ENCODE assay signal across 15 cellular contexts in the genomic region with DNA sequence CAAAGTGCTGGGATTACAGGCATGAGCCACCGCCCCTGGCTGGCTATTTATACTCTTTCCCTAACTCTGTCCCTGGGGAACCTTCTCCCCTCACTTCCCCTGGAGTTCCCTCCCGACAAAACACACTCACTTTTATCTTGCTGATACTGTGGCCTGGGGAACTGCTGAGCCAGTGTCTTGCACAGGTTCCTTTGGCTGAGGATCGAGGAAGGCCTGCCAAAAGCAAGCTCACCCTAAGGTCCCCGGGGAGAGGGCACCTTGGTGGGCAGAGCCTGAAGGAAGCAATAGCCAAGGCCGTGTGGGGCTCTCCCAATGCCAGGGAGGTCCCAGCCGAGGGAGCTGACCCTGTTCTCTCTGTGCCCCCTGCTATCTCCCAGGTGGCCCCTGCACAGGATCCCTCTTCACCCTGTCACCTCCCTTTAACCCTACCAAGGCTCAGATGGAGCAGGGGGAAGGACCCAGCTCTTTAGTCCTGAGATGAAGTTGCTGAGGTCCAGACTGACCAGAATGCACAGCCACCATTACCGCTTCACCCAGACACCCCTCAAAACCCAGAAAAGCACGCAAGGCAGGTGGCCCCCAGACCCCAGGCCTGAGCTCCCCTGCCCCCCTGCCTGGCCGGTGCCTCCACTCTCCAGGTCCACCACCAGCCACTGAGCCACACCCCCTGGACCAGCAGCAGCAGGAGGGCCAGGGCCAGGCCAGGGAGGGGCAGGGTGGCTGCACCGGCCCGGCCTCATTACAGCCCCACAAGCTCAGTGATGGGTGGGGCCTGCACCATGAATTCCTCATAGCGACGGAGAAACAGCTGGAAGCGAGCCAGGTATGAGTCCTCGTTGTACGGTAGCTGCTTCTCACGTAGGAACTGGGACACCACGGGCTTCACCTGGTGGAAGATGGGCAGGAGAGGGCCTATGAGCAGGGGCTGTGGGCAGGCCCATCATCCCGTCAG. TPM values are rescaled to one million over a fixed set of nuclear protein-coding genes. Genes with fewer than 3 reads are reported as not detected.
DNase-seq lines count a peak whose midpoint lies in the region; ATAC-seq and TF ChIP-seq lines count a peak whose summit lies in the region.
"Had no signal": no experiment of that assay in that cellular context is flagged by ENCODE, and none has a peak within 500 bp of the region (broad histone marks: within the 10 kb centered on the region; RNA-seq: fewer than 3 reads in every experiment).

No MANE protein-coding gene starts in this region.

- ATAC-seq in stimulated activated naive B cell treated with anti-CD40 and anti-IgM and Interleukin-4, amounts not matched to agents 10 μg/mL and 1 μg/mL and 100 μg/mL, for 72 hours (replicated peaks), result no peak
- ATAC-seq in naive thymus-derived CD4-positive, alpha-beta T cell, result no peak
- ATAC-seq: A549 had no signal

- no peak overlapping the region for H3K4me3 ChIP-seq in fibroblast of villous mesenchyme (ENCODE audit: low read depth, low read length)
- H3K4me3 ChIP-seq in naive thymus-derived CD4-positive, alpha-beta T cell (ENCODE audit: low read length), result no peak overlapping the region
- H3K4me3 ChIP-seq: A549 had no signal

- H3K4me1 ChIP-seq in naive thymus-derived CD4-positive, alpha-beta T cell (ENCODE audit: control insufficient read depth in 2 of 2, insufficient read depth in 2 of 2, low read length in 2 of 2), result peaks cover 3 to 5% of the 10 kb centered on the region in 2 donors

- CTCF ChIA-PET in RWPE1 (lab: Yijun Ruan, JAX), result interaction anchor here (0.6 kb wide), 3 partner anchors 13 to 553 kb away, joined by 3 read pairs; no protein-coding TSS in a partner anchor
- CTCF ChIA-PET in naive thymus-derived CD4-positive, alpha-beta T cell (lab: Charles Lee), result interaction anchor here (0.5 to 0.6 kb wide), 2 partner anchors 21 to 215 kb away, joined by 3 to 4 read pairs; no protein-coding TSS in a partner anchor

- H3K36me3 Mint-ChIP-seq in stimulated activated naive B cell treated with anti-CD40 and anti-IgM and Interleukin-4, amounts not matched to agents 10 μg/mL and 1 μg/mL and 100 μg/mL, for 72 hours, result no peaks in the 10 kb centered on the region
- H3K36me3 Mint-ChIP-seq in naive thymus-derived CD4-positive, alpha-beta T cell, result no peaks in the 10 kb centered on the region
- no peaks in the 10 kb centered on the region for H3K36me3 Mint-ChIP-seq in endothelial cell (ENCODE audit: low read depth, unreplicated experiment)

- H3K27ac ChIP-seq in RWPE1, result peak overlapping the region; percentile 43
- H3K27ac ChIP-seq in naive thymus-derived CD4-positive, alpha-beta T cell (ENCODE audit: low read depth, low read length), result no peak overlapping the region
- H3K27ac ChIP-seq: A549 had no signal

- H3K27me3 ChIP-seq in naive thymus-derived CD4-positive, alpha-beta T cell (ENCODE audit: control insufficient read depth in 2 of 2, insufficient read depth in 2 of 2, low read length in 2 of 2), result no peaks in the 10 kb centered on the region

- TF ChIP-seq CTCF in RWPE1 (conservative IDR thresholded peaks at IDR 0.05; ENCODE audit: low read depth) (no peak), fibroblast of villous mesenchyme (IDR thresholded peaks at IDR 0.05; ENCODE audit: insufficient read depth, low read depth, low read length) (no peak), endothelial cell (IDR thresholded peaks at IDR 0.05; ENCODE audit: unreplicated experiment) (no peak)

- no peaks in the 10 kb centered on the region for H3K9me3 ChIP-seq in naive thymus-derived CD4-positive, alpha-beta T cell (ENCODE audit: control insufficient read depth in 2 of 3, low read length in 3 of 3)
- H3K9me3 ChIP-seq: A549 had no signal

- no peak overlapping the region for H3K4me3 Mint-ChIP-seq in stimulated activated naive B cell treated with anti-CD40 and anti-IgM and Interleukin-4, amounts not matched to agents 10 μg/mL and 1 μg/mL and 100 μg/mL, for 72 hours
- no peak overlapping the region for H3K4me3 Mint-ChIP-seq in naive thymus-derived CD4-positive, alpha-beta T cell
- no peak overlapping the region for H3K4me3 Mint-ChIP-seq in endothelial cell (ENCODE audit: unreplicated experiment)

- peak; percentile 28 for DNase-seq in NCI-H82 (lab: John Stamatoyannopoulos, UW)
- no peak for DNase-seq in NCI-H82 treated with DMSO at 0.1 percent for 48 hours (lab: John Stamatoyannopoulos, UW; ENCODE audit: unreplicated experiment)
- DNase-seq in RWPE1 (ENCODE audit: low spot score), result peak; percentile 56
- peak; percentile 12 for DNase-seq in fibroblast of villous mesenchyme (ENCODE audit: low read depth)
- no peak for DNase-seq in stimulated activated naive B cell treated with anti-CD40 and anti-IgM and Interleukin-4, amounts not matched to agents 10 μg/mL and 1 μg/mL and 100 μg/mL, for 72 hours
- no peak for DNase-seq in naive thymus-derived CD4-positive, alpha-beta T cell
- no peak for DNase-seq in endothelial cell (ENCODE audit: low spot score)
- DNase-seq in NCI-H2227 treated with DMSO at 0.1 percent for 48 hours (lab: John Stamatoyannopoulos, UW), result no peak
- DNase-seq: activated CD4-positive, alpha-beta T cell treated with anti-CD3 and anti-CD28 coated beads, Interleukin-2, amount 50 U/mL, for 48 hours; hypothalamus; MV-4-11; T1000 had no signal

- peaks cover 5 to 6% of the 10 kb centered on the region in 2 donors for H3K4me1 Mint-ChIP-seq in stimulated activated naive B cell treated with anti-CD40 and anti-IgM and Interleukin-4, amounts not matched to agents 10 μg/mL and 1 μg/mL and 100 μg/mL, for 72 hours
- H3K4me1 Mint-ChIP-seq in naive thymus-derived CD4-positive, alpha-beta T cell, result peaks cover 4 to 15% (median 6%) of the 10 kb centered on the region in 7 donors
- H3K4me1 Mint-ChIP-seq in endothelial cell (ENCODE audit: unreplicated experiment), result peaks cover 3% of the 10 kb centered on the region

- intact Hi-C loops in naive thymus-derived CD4-positive, alpha-beta T cell (cut with micrococcal nuclease), result no loop called here

- H3K9me3 Mint-ChIP-seq in stimulated activated naive B cell treated with anti-CD40 and anti-IgM and Interleukin-4, amounts not matched to agents 10 μg/mL and 1 μg/mL and 100 μg/mL, for 72 hours, result no peaks in the 10 kb centered on the region
- H3K9me3 Mint-ChIP-seq in naive thymus-derived CD4-positive, alpha-beta T cell, result peaks cover 0 to 2% (median 0%) of the 10 kb centered on the region in 11 donors
- H3K9me3 Mint-ChIP-seq in endothelial cell (ENCODE audit: unreplicated experiment), result no peaks in the 10 kb centered on the region

- no peaks in the 10 kb centered on the region for H3K36me3 ChIP-seq in naive thymus-derived CD4-positive, alpha-beta T cell (ENCODE audit: control insufficient read depth in 2 of 3, insufficient read depth in 3 of 3, low read length in 3 of 3)

- POLR2A ChIA-PET in RWPE1 (lab: Yijun Ruan, JAX; ENCODE audit: low non-redundant PET), result interaction anchor here (0.7 kb wide), 1 partner anchor 71 kb away, joined by 3 read pairs; no protein-coding TSS in a partner anchor
- POLR2A ChIA-PET in naive thymus-derived CD4-positive, alpha-beta T cell (lab: Charles Lee), result interaction anchor here (0.6 kb wide), 1 partner anchor 425 kb away, joined by 5 read pairs; no protein-coding TSS in a partner anchor

- peaks cover 13 to 28% of the 10 kb centered on the region in 2 donors for H3K27me3 Mint-ChIP-seq in stimulated activated naive B cell treated with anti-CD40 and anti-IgM and Interleukin-4, amounts not matched to agents 10 μg/mL and 1 μg/mL and 100 μg/mL, for 72 hours
- H3K27me3 Mint-ChIP-seq in naive thymus-derived CD4-positive, alpha-beta T cell, result peaks cover 0 to 4% (median under 1%) of the 10 kb centered on the region in 5 donors
- peaks cover 12% of the 10 kb centered on the region for H3K27me3 Mint-ChIP-seq in endothelial cell (ENCODE audit: unreplicated experiment)

- H3K27ac Mint-ChIP-seq in stimulated activated naive B cell treated with anti-CD40 and anti-IgM and Interleukin-4, amounts not matched to agents 10 μg/mL and 1 μg/mL and 100 μg/mL, for 72 hours, result peak overlapping the region; percentile 87
- no peak overlapping the region for H3K27ac Mint-ChIP-seq in naive thymus-derived CD4-positive, alpha-beta T cell
- H3K27ac Mint-ChIP-seq in endothelial cell (ENCODE audit: unreplicated experiment), result no peak overlapping the region

RNA-seq across cellular contexts. Expression of a gene that starts 5.1 kb away (rescaled TPM):
- total RNA-seq in fibroblast of villous mesenchyme (19.6 and 20.7 TPM in 2 replicates), endothelial cell (ENCODE audit: unreplicated experiment) (22.1 TPM)
- total RNA-seq in naive thymus-derived CD4-positive, alpha-beta T cell, result 10 to 100 TPM in 3 of 5 experiments, 1 to 10 TPM in 2; 4.7 to 39.5 (median 11.7) TPM
- polyA plus RNA-seq in naive thymus-derived CD4-positive, alpha-beta T cell, result 1 to 10 TPM; 5.4 to 6.4 TPM

RNA-seq across cellular contexts. Expression of a gene that starts 15.6 kb away (rescaled TPM):
- total RNA-seq in fibroblast of villous mesenchyme (not detected in 2 replicates), endothelial cell (ENCODE audit: unreplicated experiment) (not detected)
- not detected for total RNA-seq in naive thymus-derived CD4-positive, alpha-beta T cell
- polyA plus RNA-seq in naive thymus-derived CD4-positive, alpha-beta T cell, result under 1 TPM in 1 of 2 donors, not detected in 1; 0.14 TPM
- total RNA-seq: lung microvascular endothelial cell, NCI-H460 had no signal

RNA-seq across cellular contexts. Expression of a gene that starts 18.2 kb away (rescaled TPM):
- total RNA-seq in fibroblast of villous mesenchyme (under 0.01 and 0.32 TPM in 2 replicates), endothelial cell (ENCODE audit: unreplicated experiment) (0.74 TPM)
- under 1 TPM in 2 of 5 experiments, not detected in 3; 0.12 to 0.15 TPM for total RNA-seq in naive thymus-derived CD4-positive, alpha-beta T cell
- polyA plus RNA-seq in naive thymus-derived CD4-positive, alpha-beta T cell, result not detected
- total RNA-seq: NCI-H460 had no signal

RNA-seq across cellular contexts. Expression of a gene that starts 45.2 kb away (rescaled TPM):
- not detected in 2 replicates for total RNA-seq in fibroblast of villous mesenchyme
- not detected for total RNA-seq in naive thymus-derived CD4-positive, alpha-beta T cell
- not detected for polyA plus RNA-seq in naive thymus-derived CD4-positive, alpha-beta T cell
- total RNA-seq in endothelial cell (ENCODE audit: unreplicated experiment), result 0.18 TPM
- total RNA-seq: lung microvascular endothelial cell, NCI-H460 had no signal

RNA-seq across cellular contexts. Expression of a gene that starts 46.2 kb away (rescaled TPM):
- total RNA-seq in fibroblast of villous mesenchyme (not detected in 2 replicates), endothelial cell (ENCODE audit: unreplicated experiment) (not detected)
- not detected for total RNA-seq in naive thymus-derived CD4-positive, alpha-beta T cell
- not detected for polyA plus RNA-seq in naive thymus-derived CD4-positive, alpha-beta T cell
- total RNA-seq: lung microvascular endothelial cell, NCI-H460 had no signal

Comparison
In these comparisons a context has a peak if more than half of its experiments do, and no peak if none do; other contexts are left out.
1. DNase-seq: peak in NCI-H82 (single experiment), RWPE1 (single experiment) and fibroblast of villous mesenchyme (single experiment); none in NCI-H82 treated with DMSO at 0.1 percent for 48 hours (single experiment), stimulated activated naive B cell treated with anti-CD40 and anti-IgM and Interleukin-4, amounts not matched to agents 10 μg/mL and 1 μg/mL and 100 μg/mL, for 72 hours (single experiment), naive thymus-derived CD4-positive, alpha-beta T cell (0 of 9), endothelial cell (single experiment) and NCI-H2227 treated with DMSO at 0.1 percent for 48 hours (single experiment).